In genomic region chr7:55100172-55100961, GRCh38 we compare ENCODE assay signal across 2 cellular contexts.
TF ChIP-seq lines count a peak whose summit lies in the region.

No MANE protein-coding gene starts in this region.

TF ChIP-seq in HEK293, 187 proteins besides CTCF, POLR2A, EP300 and RAD21 (continued from another document):
- TF ChIP-seq ZNF704 (tag by site-specific recombination; IDR thresholded peaks at IDR 0.05): no peak

TF ChIP-seq in GM12878, 131 proteins besides CTCF, POLR2A, EP300 and RAD21 (continued from another document):
- TF ChIP-seq ZBTB40 (IDR thresholded peaks at IDR 0.05; ENCODE audit: borderline replicate concordance): no peak
- no peak for TF ChIP-seq SP1 (IDR thresholded peaks at IDR 0.05; ENCODE audit: low read depth, low read length)
- no peak for TF ChIP-seq PAX5 (IDR thresholded peaks at IDR 0.05; ENCODE audit: borderline replicate concordance, low read depth, low read length)
- TF ChIP-seq POU2F2 (IDR thresholded peaks at IDR 0.05; ENCODE audit: borderline replicate concordance, low read depth, low read length): no peak
- no peak for TF ChIP-seq SRF (IDR thresholded peaks at IDR 0.05; ENCODE audit: low read depth in 2 of 2, low read length in 2 of 2)
- no peak for TF ChIP-seq IRF4 (IDR thresholded peaks at IDR 0.05; ENCODE audit: low read depth, low read length)
